14 cellular contexts compared by ENCODE assay signal in genomic region chr21:29904359-29905282, GRCh38. TPM values are rescaled to one million over a fixed set of nuclear protein-coding genes. Genes with fewer than 3 reads are reported as not detected.
A peak's percentile ranks its signal among the peaks of the same experiment; 100 is the strongest.
DNase-seq lines count a peak whose midpoint lies in the region; ATAC-seq lines count a peak whose summit lies in the region.
"Had no signal": no experiment of that assay in that cellular context is flagged by ENCODE, and none has a peak within 500 bp of the region (broad histone marks: within the 10 kb centered on the region; RNA-seq: fewer than 3 reads in every experiment).

No MANE protein-coding gene starts in this region.

- peak; percentile 16 for DNase-seq in HT1080 (ENCODE audit: low read depth)
- DNase-seq in SK-N-MC (ENCODE audit: low read depth, low spot score): peak; percentile 20
- DNase-seq in fibroblast of peridontal ligament (ENCODE audit: extremely low read depth): peak; percentile 84
- DNase-seq in skeletal muscle cell (ENCODE audit: low read depth): peak; percentile 85
- DNase-seq in NCI-H187 treated with DMSO at 0.1 percent for 48 hours (lab: John Stamatoyannopoulos, UW): no peak
- DNase-seq: CD4-positive, CD25-positive, alpha-beta regulatory T cell; GOT3; naive thymus-derived CD4-positive, alpha-beta T cell; NCI-H1436 treated with DMSO at 0.1 percent for 48 hours; NCI-H524 treated with DMSO at 0.1 percent for 48 hours had no signal

- H3K27ac ChIP-seq in SK-N-MC: no peak overlapping the region
- H3K27ac ChIP-seq: SJCRH30 had no signal

- no peak for ATAC-seq in GM19467 (IDR thresholded peaks at IDR 0.05; ENCODE audit: unreplicated experiment)
- no peak for ATAC-seq in GM21723 (IDR thresholded peaks at IDR 0.05; ENCODE audit: unreplicated experiment)
- ATAC-seq: naive thymus-derived CD4-positive, alpha-beta T cell had no signal

- H3K4me3 ChIP-seq in SK-N-MC: no peak overlapping the region
- no peak overlapping the region for H3K4me3 ChIP-seq in skeletal muscle cell (ENCODE audit: low read depth, low read length)
- H3K4me3 ChIP-seq: SJCRH30 had no signal

- H3K9me3 ChIP-seq in SK-N-MC (ENCODE audit: low read depth, low read length): no peaks in the 10 kb centered on the region
- H3K9me3 ChIP-seq: SJCRH30 had no signal

- H3K36me3 ChIP-seq in SK-N-MC (ENCODE audit: insufficient read depth, low read length): no peaks in the 10 kb centered on the region
- H3K36me3 ChIP-seq: SJCRH30 had no signal

- H3K9ac ChIP-seq in SK-N-MC (ENCODE audit: insufficient read length): no peak overlapping the region

RNA-seq across cellular contexts. Expression of gene GRIK1, which starts 35.2 kb away (rescaled TPM):
- total RNA-seq in HT1080 (2014; rRNA removed; shearing (Covaris generic)): not detected in 2 replicates
- polyA plus RNA-seq in HT1080 (2015; cell fraction: cytosol; rRNA removed): not detected in 2 replicates
- 0.05 TPM in 1 of 2 replicates, not detected in the other for polyA plus RNA-seq in HT1080 (2015; cell fraction: nucleus; rRNA removed)
- total RNA-seq: CD4-positive, CD25-positive, alpha-beta regulatory T cell; HT-29; SJCRH30 had no signal
- polyA plus RNA-seq: naive thymus-derived CD4-positive, alpha-beta T cell had no signal
